In the genomic region with DNA sequence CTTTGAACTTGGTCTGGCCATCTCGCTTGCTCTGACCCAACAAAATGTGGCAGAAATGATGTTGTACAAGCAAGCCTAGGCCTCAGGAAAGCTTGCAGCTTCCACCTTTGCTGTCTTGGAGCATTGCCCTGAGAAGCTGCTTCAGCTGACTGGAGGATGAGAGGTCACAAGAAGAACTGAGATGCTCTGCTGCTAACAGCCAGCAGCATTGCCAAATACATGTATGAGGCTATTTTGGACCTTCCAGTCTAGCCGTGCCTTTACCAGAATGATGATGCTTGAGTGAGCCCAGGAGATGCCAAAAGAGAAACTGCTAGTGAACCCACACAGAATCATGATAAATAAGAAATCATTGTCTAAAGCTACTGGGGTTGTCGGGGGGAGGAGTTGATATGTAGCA, we compare ENCODE assay signal across 1 cellular context.
TF ChIP-seq lines count a peak whose summit lies in the region.

No MANE protein-coding gene starts in this region.

TF ChIP-seq in A549, 52 proteins besides CTCF, POLR2A, EP300 and RAD21 (continued from another document):
- TF ChIP-seq, protein P1, sequence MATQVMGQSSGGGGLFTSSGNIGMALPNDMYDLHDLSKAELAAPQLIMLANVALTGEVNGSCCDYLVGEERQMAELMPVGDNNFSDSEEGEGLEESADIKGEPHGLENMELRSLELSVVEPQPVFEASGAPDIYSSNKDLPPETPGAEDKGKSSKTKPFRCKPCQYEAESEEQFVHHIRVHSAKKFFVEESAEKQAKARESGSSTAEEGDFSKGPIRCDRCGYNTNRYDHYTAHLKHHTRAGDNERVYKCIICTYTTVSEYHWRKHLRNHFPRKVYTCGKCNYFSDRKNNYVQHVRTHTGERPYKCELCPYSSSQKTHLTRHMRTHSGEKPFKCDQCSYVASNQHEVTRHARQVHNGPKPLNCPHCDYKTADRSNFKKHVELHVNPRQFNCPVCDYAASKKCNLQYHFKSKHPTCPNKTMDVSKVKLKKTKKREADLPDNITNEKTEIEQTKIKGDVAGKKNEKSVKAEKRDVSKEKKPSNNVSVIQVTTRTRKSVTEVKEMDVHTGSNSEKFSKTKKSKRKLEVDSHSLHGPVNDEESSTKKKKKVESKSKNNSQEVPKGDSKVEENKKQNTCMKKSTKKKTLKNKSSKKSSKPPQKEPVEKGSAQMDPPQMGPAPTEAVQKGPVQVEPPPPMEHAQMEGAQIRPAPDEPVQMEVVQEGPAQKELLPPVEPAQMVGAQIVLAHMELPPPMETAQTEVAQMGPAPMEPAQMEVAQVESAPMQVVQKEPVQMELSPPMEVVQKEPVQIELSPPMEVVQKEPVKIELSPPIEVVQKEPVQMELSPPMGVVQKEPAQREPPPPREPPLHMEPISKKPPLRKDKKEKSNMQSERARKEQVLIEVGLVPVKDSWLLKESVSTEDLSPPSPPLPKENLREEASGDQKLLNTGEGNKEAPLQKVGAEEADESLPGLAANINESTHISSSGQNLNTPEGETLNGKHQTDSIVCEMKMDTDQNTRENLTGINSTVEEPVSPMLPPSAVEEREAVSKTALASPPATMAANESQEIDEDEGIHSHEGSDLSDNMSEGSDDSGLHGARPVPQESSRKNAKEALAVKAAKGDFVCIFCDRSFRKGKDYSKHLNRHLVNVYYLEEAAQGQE (IDR thresholded peaks at IDR 0.05), result no peak
